In the genomic region with DNA sequence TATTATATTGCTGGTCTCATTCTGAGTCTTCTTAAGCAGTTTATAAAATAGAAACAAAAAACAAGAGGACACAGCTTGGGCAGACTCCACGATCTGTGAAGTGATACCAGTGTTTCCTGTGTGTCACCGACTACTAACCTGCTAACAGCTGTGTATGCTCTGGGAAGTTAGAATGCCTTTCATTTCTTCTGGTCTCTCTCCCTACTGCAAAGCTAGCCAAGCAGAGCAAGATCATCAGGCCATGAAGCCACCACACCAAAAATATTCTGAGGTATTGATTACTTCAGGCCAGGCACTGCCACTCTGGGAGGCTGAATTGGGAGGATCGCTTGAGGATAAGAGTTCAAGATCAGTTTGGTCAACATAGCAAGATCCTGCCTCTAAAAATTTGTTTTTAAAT, we compare ENCODE assay signal across 12 cellular contexts. TPM values are rescaled to one million over a fixed set of nuclear protein-coding genes. Genes with fewer than 3 reads are reported as not detected.
DNase-seq lines count a peak whose midpoint lies in the region; ATAC-seq and TF ChIP-seq lines count a peak whose summit lies in the region.
"Had no signal": no experiment of that assay in that cellular context is flagged by ENCODE, and none has a peak within 500 bp of the region (broad histone marks: within the 10 kb centered on the region; RNA-seq: fewer than 3 reads in every experiment).

No MANE protein-coding gene starts in this region.

- peaks cover 31% of the 10 kb centered on the region for H3K36me3 ChIP-seq in right atrium auricular region

- H3K4me1 ChIP-seq in right atrium auricular region, result peaks cover 0 to 33% of the 10 kb centered on the region in 2 donors

- peak overlapping the region; percentile 30 for H3K4me3 Mint-ChIP-seq in activated naive CD4-positive, alpha-beta T cell treated with anti-CD3 and anti-CD28 coated beads, Interleukin-2, amount 50 U/mL, for 24 hours
- H3K4me3 Mint-ChIP-seq: nephron had no signal

- peaks cover 14% of the 10 kb centered on the region for H3K4me1 Mint-ChIP-seq in activated naive CD4-positive, alpha-beta T cell treated with anti-CD3 and anti-CD28 coated beads, Interleukin-2, amount 50 U/mL, for 24 hours

- no peak for TF ChIP-seq CTCF in right atrium auricular region (IDR thresholded peaks at IDR 0.05)

- H3K9me3 Mint-ChIP-seq in activated naive CD4-positive, alpha-beta T cell treated with anti-CD3 and anti-CD28 coated beads, Interleukin-2, amount 50 U/mL, for 24 hours, result no peaks in the 10 kb centered on the region
- H3K9me3 Mint-ChIP-seq: nephron had no signal

- H3K36me3 Mint-ChIP-seq in activated naive CD4-positive, alpha-beta T cell treated with anti-CD3 and anti-CD28 coated beads, Interleukin-2, amount 50 U/mL, for 24 hours, result peaks cover 14% of the 10 kb centered on the region

- no peak overlapping the region for H3K4me3 ChIP-seq in right atrium auricular region

- H3K27ac ChIP-seq in right atrium auricular region, result peak overlapping the region in 1 of 2 donors; percentile 20
- H3K27ac ChIP-seq: C4-2B had no signal

- H3K27me3 Mint-ChIP-seq in activated naive CD4-positive, alpha-beta T cell treated with anti-CD3 and anti-CD28 coated beads, Interleukin-2, amount 50 U/mL, for 24 hours, result no peaks in the 10 kb centered on the region

- H3K9me3 ChIP-seq in right atrium auricular region, result no peaks in the 10 kb centered on the region

- peak; percentile 81 for ATAC-seq in HG02763 (IDR thresholded peaks at IDR 0.05; ENCODE audit: unreplicated experiment)
- ATAC-seq in stimulated activated naive CD8-positive, alpha-beta T cell treated with anti-CD3 and anti-CD28 coated beads, Interleukin-15, Interleukin-2, amounts not matched to agents 100 U/mL and 50 U/mL, for 24 hours, result peak; percentile 86

- DNase-seq in activated naive CD4-positive, alpha-beta T cell (lab: John Stamatoyannopoulos, UW), result no peak
- peak; percentile 19 for DNase-seq in RKO (ENCODE audit: low spot score)
- DNase-seq in stimulated activated naive CD8-positive, alpha-beta T cell treated with anti-CD3 and anti-CD28 coated beads, Interleukin-15, Interleukin-2, amounts not matched to agents 100 U/mL and 50 U/mL, for 24 hours, result no peak
- no peak for DNase-seq in dedifferentiated amniotic fluid mesenchymal stem cell (ENCODE audit: extremely low spot score)
- DNase-seq in right atrium auricular region (ENCODE audit: low spot score), result no peak
- no peak for DNase-seq in COLO668 (lab: John Stamatoyannopoulos, UW; ENCODE audit: unreplicated experiment)
- DNase-seq: activated CD4-positive, alpha-beta T cell treated with anti-CD3 and anti-CD28 coated beads for 1 hour; effector memory CD4-positive, alpha-beta T cell had no signal

- H3K27ac Mint-ChIP-seq in activated naive CD4-positive, alpha-beta T cell treated with anti-CD3 and anti-CD28 coated beads, Interleukin-2, amount 50 U/mL, for 24 hours, result peak overlapping the region; percentile 43

- H3K27me3 ChIP-seq in right atrium auricular region, result no peaks in the 10 kb centered on the region

RNA-seq across cellular contexts. Expression of a gene that starts 46.9 kb away (rescaled TPM):
- total RNA-seq in right atrium auricular region, result 10 to 100 TPM; 21.7 to 29.4 TPM

RNA-seq across cellular contexts. Expression of a gene that starts 59.0 kb away (rescaled TPM):
- total RNA-seq in right atrium auricular region, result 10 to 100 TPM; 29.6 to 37.8 TPM
